ENCODE assay signal across 9 cellular contexts in the genomic region with DNA sequence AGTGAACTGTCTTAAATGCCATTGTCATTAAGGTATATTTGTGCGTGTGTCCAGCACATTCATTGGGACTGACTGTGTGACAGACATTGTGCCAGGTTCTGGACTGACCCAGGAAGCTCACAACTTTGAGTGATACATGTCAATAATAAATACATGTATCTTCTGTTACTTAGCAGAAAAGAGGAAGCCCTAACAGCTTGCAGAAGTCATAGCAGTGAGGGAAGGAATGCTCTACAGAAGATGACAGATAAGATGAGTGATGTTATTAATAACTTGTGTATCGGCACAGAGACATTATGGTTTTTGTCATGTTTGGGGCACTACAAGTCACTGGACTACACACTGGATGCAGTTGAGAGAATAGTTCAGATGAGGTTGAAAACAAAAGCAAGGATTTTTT. TPM values are rescaled to one million over a fixed set of nuclear protein-coding genes. Genes with fewer than 3 reads are reported as not detected.
DNase-seq lines count a peak whose midpoint lies in the region; TF ChIP-seq lines count a peak whose summit lies in the region.
"Had no signal": no experiment of that assay in that cellular context is flagged by ENCODE, and none has a peak within 500 bp of the region (broad histone marks: within the 10 kb centered on the region; RNA-seq: fewer than 3 reads in every experiment).

No MANE protein-coding gene starts in this region.

- DNase-seq in T-helper 1 cell (no peak), Karpas-422 (peak; percentile 75), nephron progenitor cell (no peak), HT-29 (ENCODE audit: low spot score) (no peak), hippocampal formation (lab: John Stamatoyannopoulos, UW) (no peak), NK-92 (lab: John Stamatoyannopoulos, UW; ENCODE audit: unreplicated experiment) (no peak)
- no peak for DNase-seq in activated CD4-positive, alpha-beta memory T cell treated with anti-CD3 and anti-CD28 coated beads, Interleukin-2, amount 10 ng/mL, durations not matched to agents 7 days and 5 days
- DNase-seq: adrenal gland had no signal

- peak overlapping the region; percentile 48 for H3K4me3 Mint-ChIP-seq in T-helper 1 cell treated with Interleukin-12 subunit alpha and Interleukin-12 subunit beta and Interleukin-4 antibody, amounts not matched to agents 30 μg/mL and 1 μg/mL, for 36 hours
- peak overlapping the region; percentile 30 for H3K4me3 Mint-ChIP-seq in activated CD4-positive, alpha-beta memory T cell treated with anti-CD3 and anti-CD28 coated beads, Interleukin-2, amount 10 ng/mL, durations not matched to agents 7 days and 5 days
- H3K4me3 Mint-ChIP-seq in nephron progenitor cell, result peak overlapping the region; percentile 68

- no peaks in the 10 kb centered on the region for H3K9me3 Mint-ChIP-seq in T-helper 1 cell treated with Interleukin-12 subunit alpha and Interleukin-12 subunit beta and Interleukin-4 antibody, amounts not matched to agents 30 μg/mL and 1 μg/mL, for 36 hours
- no peaks in the 10 kb centered on the region for H3K9me3 Mint-ChIP-seq in activated CD4-positive, alpha-beta memory T cell treated with anti-CD3 and anti-CD28 coated beads, Interleukin-2, amount 10 ng/mL, durations not matched to agents 7 days and 5 days
- H3K9me3 Mint-ChIP-seq in nephron progenitor cell, result no peaks in the 10 kb centered on the region

- peak overlapping the region; percentile 89 for H3K27ac ChIP-seq in Karpas-422 (ENCODE audit: low read length)

- CTCF ChIA-PET in activated CD4-positive, alpha-beta memory T cell treated with anti-CD3 and anti-CD28 coated beads, Interleukin-2, amount 10 ng/mL, durations not matched to agents 7 days and 5 days (lab: Charles Lee), result interaction anchor here (1.5 to 2.3 kb wide), 2 partner anchors 12 to 86 kb away, joined by 3 to 13 read pairs; no protein-coding TSS in a partner anchor

- H2AFZ ChIP-seq in Karpas-422 (ENCODE audit: low read length), result no peak overlapping the region

- H3K9ac ChIP-seq in Karpas-422 (ENCODE audit: low read length), result peak overlapping the region; percentile 96

- H3K79me2 ChIP-seq in Karpas-422 (ENCODE audit: low read length), result peaks cover 99% of the 10 kb centered on the region

- POLR2A ChIA-PET in activated CD4-positive, alpha-beta memory T cell treated with anti-CD3 and anti-CD28 coated beads, Interleukin-2, amount 10 ng/mL, durations not matched to agents 7 days and 5 days (lab: Charles Lee), result interaction anchor here (1.9 to 3.1 kb wide), 4 partner anchors 12 to 134 kb away, joined by 5 to 123 read pairs (median 18); a partner anchor contains a TSS

- no peaks in the 10 kb centered on the region for H3K9me2 ChIP-seq in Karpas-422 (replicated peaks; ENCODE audit: insufficient read depth, low read length)

- 0 out of 2 replicates have a peak overlapping the region, but pooled peaks have one; percentile 81 for H3K4me3 ChIP-seq in Karpas-422 (ENCODE audit: low read length)

- peaks cover 30% of the 10 kb centered on the region for H3K36me3 Mint-ChIP-seq in T-helper 1 cell treated with Interleukin-12 subunit alpha and Interleukin-12 subunit beta and Interleukin-4 antibody, amounts not matched to agents 30 μg/mL and 1 μg/mL, for 36 hours (ENCODE audit: low read depth)
- H3K36me3 Mint-ChIP-seq in activated CD4-positive, alpha-beta memory T cell treated with anti-CD3 and anti-CD28 coated beads, Interleukin-2, amount 10 ng/mL, durations not matched to agents 7 days and 5 days (ENCODE audit: low read depth), result peaks cover 41% of the 10 kb centered on the region
- H3K36me3 Mint-ChIP-seq in nephron progenitor cell (ENCODE audit: low read depth), result peaks cover 27% of the 10 kb centered on the region

- no peak for TF ChIP-seq CTCF in nephron progenitor cell (IDR thresholded peaks at IDR 0.05)

- H3K27me3 Mint-ChIP-seq in T-helper 1 cell treated with Interleukin-12 subunit alpha and Interleukin-12 subunit beta and Interleukin-4 antibody, amounts not matched to agents 30 μg/mL and 1 μg/mL, for 36 hours (ENCODE audit: low read depth), result no peaks in the 10 kb centered on the region
- no peaks in the 10 kb centered on the region for H3K27me3 Mint-ChIP-seq in activated CD4-positive, alpha-beta memory T cell treated with anti-CD3 and anti-CD28 coated beads, Interleukin-2, amount 10 ng/mL, durations not matched to agents 7 days and 5 days
- H3K27me3 Mint-ChIP-seq in nephron progenitor cell (ENCODE audit: low read depth, poor library complexity), result no peaks in the 10 kb centered on the region

- peaks cover 39% of the 10 kb centered on the region for H3K4me1 Mint-ChIP-seq in T-helper 1 cell treated with Interleukin-12 subunit alpha and Interleukin-12 subunit beta and Interleukin-4 antibody, amounts not matched to agents 30 μg/mL and 1 μg/mL, for 36 hours (ENCODE audit: low read depth)
- peaks cover 43% of the 10 kb centered on the region for H3K4me1 Mint-ChIP-seq in activated CD4-positive, alpha-beta memory T cell treated with anti-CD3 and anti-CD28 coated beads, Interleukin-2, amount 10 ng/mL, durations not matched to agents 7 days and 5 days
- peaks cover 41% of the 10 kb centered on the region for H3K4me1 Mint-ChIP-seq in nephron progenitor cell

- peaks cover 63% of the 10 kb centered on the region for H3K4me1 ChIP-seq in Karpas-422 (ENCODE audit: low read length)

- H3K27ac Mint-ChIP-seq in T-helper 1 cell treated with Interleukin-12 subunit alpha and Interleukin-12 subunit beta and Interleukin-4 antibody, amounts not matched to agents 30 μg/mL and 1 μg/mL, for 36 hours, result peak overlapping the region; percentile 80
- H3K27ac Mint-ChIP-seq in activated CD4-positive, alpha-beta memory T cell treated with anti-CD3 and anti-CD28 coated beads, Interleukin-2, amount 10 ng/mL, durations not matched to agents 7 days and 5 days, result peak overlapping the region; percentile 41
- peak overlapping the region; percentile 59 for H3K27ac Mint-ChIP-seq in nephron progenitor cell

- H3K27me3 ChIP-seq in Karpas-422 (ENCODE audit: low read length), result no peaks in the 10 kb centered on the region
- H3K27me3 ChIP-seq: adrenal gland had no signal

- H4K20me1 ChIP-seq in Karpas-422 (ENCODE audit: insufficient read depth, low read depth, low read length), result peaks cover 27% of the 10 kb centered on the region

- H3K4me2 ChIP-seq in Karpas-422 (ENCODE audit: low read depth, low read length, poor library complexity, severe bottlenecking), result peak overlapping the region; percentile 86

- H3K9me3 ChIP-seq in Karpas-422 (ENCODE audit: low read length), result no peaks in the 10 kb centered on the region
- H3K9me3 ChIP-seq: adrenal gland had no signal

- H3K36me3 ChIP-seq in Karpas-422 (ENCODE audit: insufficient read depth, low read length), result peaks cover 34% of the 10 kb centered on the region

RNA-seq across cellular contexts. Expression of a gene that starts 1.2 kb away (rescaled TPM):
- 209 and 327 TPM in 2 replicates for total RNA-seq in Karpas-422 (2014; rRNA removed; shearing (Covaris generic); ENCODE audit: low replicate concordance)
- total RNA-seq in activated CD4-positive, alpha-beta memory T cell treated with anti-CD3 and anti-CD28 coated beads, Interleukin-2, amount 10 ng/mL, durations not matched to agents 7 days and 5 days, result 100 to 1,000 TPM; 177 to 178 TPM
- 94.0 and 115 TPM in 2 replicates for total RNA-seq in HT-29 (2014; rRNA removed; shearing (Covaris generic))

RNA-seq across cellular contexts. Expression of a gene that starts 14.6 kb away (rescaled TPM):
- 16.5 and 37.4 TPM in 2 replicates for total RNA-seq in Karpas-422 (2014; rRNA removed; shearing (Covaris generic); ENCODE audit: low replicate concordance)
- 10 to 100 TPM; 19.1 to 20.0 TPM for total RNA-seq in activated CD4-positive, alpha-beta memory T cell treated with anti-CD3 and anti-CD28 coated beads, Interleukin-2, amount 10 ng/mL, durations not matched to agents 7 days and 5 days
- total RNA-seq in HT-29 (2014; rRNA removed; shearing (Covaris generic)), result 5.8 and 7.5 TPM in 2 replicates
